Comparison of ENCODE assay signal across 21 cellular contexts in the genomic region with DNA sequence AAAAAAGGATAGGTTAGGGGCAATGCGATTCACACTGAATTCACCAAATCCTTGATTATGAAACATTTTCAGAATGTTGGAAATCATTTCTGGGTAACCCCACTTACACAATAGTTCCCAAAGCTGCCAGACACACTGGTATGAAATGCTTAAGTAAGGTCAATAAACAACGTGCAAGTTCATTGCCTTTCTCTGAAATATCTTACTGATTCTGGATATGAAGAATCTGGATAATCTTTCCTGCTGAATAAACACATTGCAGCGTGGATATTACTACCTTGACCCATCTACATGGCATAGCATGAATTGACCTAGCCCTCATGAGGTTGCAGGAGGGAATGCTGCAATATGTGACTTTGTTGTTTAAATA.
DNase-seq lines count a peak whose midpoint lies in the region; ATAC-seq and TF ChIP-seq lines count a peak whose summit lies in the region.
"Had no signal": no experiment of that assay in that cellular context is flagged by ENCODE, and none has a peak within 500 bp of the region (broad histone marks: within the 10 kb centered on the region; RNA-seq: fewer than 3 reads in every experiment).

No MANE protein-coding gene starts in this region.

- ATAC-seq in omental fat pad (ENCODE audit: low FRiP score) (peak; percentile 92), HG02610 (IDR thresholded peaks at IDR 0.05; ENCODE audit: unreplicated experiment) (no peak)
- no peak for ATAC-seq in activated T-cell treated with anti-CD3 and anti-CD28 coated beads, Interleukin-2, amount 50 U/mL, for 72 hours (replicated peaks in 1 of 2)
- ATAC-seq: HCT116, WTC11 had no signal

- TF ChIP-seq EP300 in ovary (IDR thresholded peaks at IDR 0.05), result no peak

- no peak overlapping the region for H3K27ac ChIP-seq in ovary
- H3K27ac ChIP-seq: pancreas, sigmoid colon, testis had no signal

- peaks cover 2 to 9% of the 10 kb centered on the region in 2 donors for H3K36me3 Mint-ChIP-seq in activated T-cell treated with anti-CD3 and anti-CD28 coated beads, Interleukin-2, amount 50 U/mL, for 72 hours (ENCODE audit: insufficient read depth in 2 of 2)

- H3K4me1 Mint-ChIP-seq in activated T-cell treated with anti-CD3 and anti-CD28 coated beads, Interleukin-2, amount 50 U/mL, for 72 hours (ENCODE audit: low read depth), result no peaks in the 10 kb centered on the region
- H3K4me1 Mint-ChIP-seq: activated naive CD8-positive, alpha-beta T cell treated with anti-CD3 and anti-CD28 coated beads for 36 hours; CD4-positive, alpha-beta memory T cell; naive B cell; WTC11 had no signal

- H3K4me3 ChIP-seq in fibroblast of pulmonary artery (replicated peaks; ENCODE audit: low read depth, low read length), result no peak overlapping the region
- no peak overlapping the region for H3K4me3 ChIP-seq in ovary
- H3K4me3 ChIP-seq: pancreas, sigmoid colon, testis had no signal

- peaks cover 13% of the 10 kb centered on the region in 2 donors for H3K9me3 Mint-ChIP-seq in activated T-cell treated with anti-CD3 and anti-CD28 coated beads, Interleukin-2, amount 50 U/mL, for 72 hours

- H3K4me3 Mint-ChIP-seq in activated T-cell treated with anti-CD3 and anti-CD28 coated beads, Interleukin-2, amount 50 U/mL, for 72 hours, result no peak overlapping the region
- H3K4me3 Mint-ChIP-seq: activated naive CD8-positive, alpha-beta T cell treated with anti-CD3 and anti-CD28 coated beads for 36 hours; CD4-positive, alpha-beta memory T cell; naive B cell; WTC11 had no signal

- no peak for TF ChIP-seq CTCF in fibroblast of pulmonary artery (IDR thresholded peaks at IDR 0.05; ENCODE audit: low read length, missing control alignments)
- no peak for TF ChIP-seq CTCF in omental fat pad (IDR thresholded peaks at IDR 0.05)
- TF ChIP-seq CTCF in ovary (IDR thresholded peaks at IDR 0.05), result no peak

- peaks cover 0 to 3% of the 10 kb centered on the region in 2 donors for H3K9me3 ChIP-seq in ovary
- H3K9me3 ChIP-seq: pancreas, testis had no signal

- peaks cover 5% of the 10 kb centered on the region for H3K4me1 ChIP-seq in ovary (ENCODE audit: insufficient read depth)
- H3K4me1 ChIP-seq: testis had no signal

- H3K27me3 Mint-ChIP-seq in activated T-cell treated with anti-CD3 and anti-CD28 coated beads, Interleukin-2, amount 50 U/mL, for 72 hours (ENCODE audit: low read depth), result no peaks in the 10 kb centered on the region
- H3K27me3 Mint-ChIP-seq: activated naive CD8-positive, alpha-beta T cell treated with anti-CD3 and anti-CD28 coated beads for 36 hours; naive B cell had no signal

- no peak for TF ChIP-seq POLR2A in ovary (IDR thresholded peaks at IDR 0.05)

- no peak overlapping the region for H3K27ac Mint-ChIP-seq in activated T-cell treated with anti-CD3 and anti-CD28 coated beads, Interleukin-2, amount 50 U/mL, for 72 hours
- H3K27ac Mint-ChIP-seq: activated naive CD8-positive, alpha-beta T cell treated with anti-CD3 and anti-CD28 coated beads for 36 hours; CD4-positive, alpha-beta memory T cell; naive B cell; WTC11 had no signal

- H3K27me3 ChIP-seq in ovary, result no peaks in the 10 kb centered on the region
- H3K27me3 ChIP-seq: pancreas, sigmoid colon, testis had no signal

- intact Hi-C loops in ovary (cut with DNase I), result no loop called here

- DNase-seq in AG08395 (ENCODE audit: low spot score) (peak; percentile 7), HCEC 1CT (peak; percentile 10), fibroblast of pulmonary artery (ENCODE audit: low read depth) (peak; percentile 39), omental fat pad (ENCODE audit: low spot score) (no peak), DMS79 treated with DMSO at 0.1 percent for 48 hours (lab: John Stamatoyannopoulos, UW) (no peak), ovary (no peak)
- DNase-seq in activated T-cell treated with anti-CD3 and anti-CD28 coated beads, Interleukin-2, amount 50 U/mL, for 72 hours, result no peak
- DNase-seq: ACHN; activated CD4-positive, alpha-beta T cell treated with anti-CD3 and anti-CD28 coated beads, Interleukin-2, amount 50 U/mL, for 48 hours; activated CD8-positive, alpha-beta memory T cell treated with anti-CD3 and anti-CD28 coated beads, Interleukin-2, amount 50 U/mL, for 48 hours; activated naive CD8-positive, alpha-beta T cell treated with anti-CD3 and anti-CD28 coated beads for 36 hours; CD4-positive, alpha-beta memory T cell; foreskin melanocyte; naive B cell; NCI-H82; pancreas; sigmoid colon; testis had no signal

- WGBS in ovary, 3 donors, result 34 to 57% (median 37%) methylated on average over 3 of the region's 3 CpGs

- H3K36me3 ChIP-seq in ovary, result no peaks in the 10 kb centered on the region
- H3K36me3 ChIP-seq: pancreas, sigmoid colon had no signal

Comparison
In these comparisons a context has a peak if more than half of its experiments do, and no peak if none do; other contexts are left out.
1. DNase-seq: peak in AG08395 (single experiment), HCEC 1CT (single experiment) and fibroblast of pulmonary artery (single experiment); none in omental fat pad (single experiment), DMS79 treated with DMSO at 0.1 percent for 48 hours (single experiment), ovary (0 of 5) and activated T-cell treated with anti-CD3 and anti-CD28 coated beads, Interleukin-2, amount 50 U/mL, for 72 hours (0 of 2).